9 cellular contexts compared by ENCODE assay signal in genomic region chr1:161885013-161885412, GRCh38.
DNase-seq lines count a peak whose midpoint lies in the region; ATAC-seq and TF ChIP-seq lines count a peak whose summit lies in the region.
"Had no signal": no experiment of that assay in that cellular context is flagged by ENCODE, and none has a peak within 500 bp of the region (broad histone marks: within the 10 kb centered on the region; RNA-seq: fewer than 3 reads in every experiment).

No MANE protein-coding gene starts in this region.

- peaks cover 19% of the 10 kb centered on the region for H3K36me3 Mint-ChIP-seq in activated CD8-positive, alpha-beta T cell treated with anti-CD3 and anti-CD28 coated beads for 36 hours (ENCODE audit: low read depth)

- intact Hi-C loops in sciatic nerve (cut with DNase I), result no loop called here
- intact Hi-C loops in activated CD8-positive, alpha-beta T cell treated with anti-CD3 and anti-CD28 coated beads for 36 hours (cut with micrococcal nuclease), result no loop called here

- no peak for TF ChIP-seq CTCF in activated CD8-positive, alpha-beta T cell treated with anti-CD3 and anti-CD28 coated beads for 36 hours (IDR thresholded peaks at IDR 0.05)

- no peaks in the 10 kb centered on the region for H3K27me3 Mint-ChIP-seq in activated CD8-positive, alpha-beta T cell treated with anti-CD3 and anti-CD28 coated beads for 36 hours

- H3K9me3 Mint-ChIP-seq in activated CD8-positive, alpha-beta T cell treated with anti-CD3 and anti-CD28 coated beads for 36 hours, result no peaks in the 10 kb centered on the region

- peak; percentile 81 for ATAC-seq in sciatic nerve
- ATAC-seq in HG03521 (IDR thresholded peaks at IDR 0.05; ENCODE audit: unreplicated experiment), result no peak
- no peak for ATAC-seq in activated CD8-positive, alpha-beta T cell treated with anti-CD3 and anti-CD28 coated beads for 36 hours
- ATAC-seq in GM21528 (IDR thresholded peaks at IDR 0.05; ENCODE audit: low FRiP score, unreplicated experiment), result no peak
- ATAC-seq: activated CD8-positive, alpha-beta T cell treated with anti-CD3 and anti-CD28 coated beads, Interleukin-2, amount 10 ng/mL, durations not matched to agents 7 days and 5 days had no signal

- H3K4me1 Mint-ChIP-seq in activated CD8-positive, alpha-beta T cell treated with anti-CD3 and anti-CD28 coated beads for 36 hours (ENCODE audit: low read depth), result no peaks in the 10 kb centered on the region

- DNase-seq in G401 (ENCODE audit: low spot score) (peak; percentile 2), NCI-H226 (peak; percentile 25), fibroblast of gingiva (ENCODE audit: low read depth) (peak; percentile 87), sciatic nerve (ENCODE audit: low spot score) (peak; percentile 56), mesenteric fat pad (ENCODE audit: low spot score) (no peak)
- DNase-seq in activated CD8-positive, alpha-beta T cell treated with anti-CD3 and anti-CD28 coated beads for 36 hours, result no peak
- DNase-seq: activated CD8-positive, alpha-beta T cell treated with anti-CD3 and anti-CD28 coated beads, Interleukin-2, amount 10 ng/mL, durations not matched to agents 7 days and 5 days had no signal

- POLR2A ChIA-PET in activated CD8-positive, alpha-beta T cell treated with anti-CD3 and anti-CD28 coated beads for 36 hours (lab: Charles Lee), result no interaction called here

- H3K4me3 Mint-ChIP-seq in activated CD8-positive, alpha-beta T cell treated with anti-CD3 and anti-CD28 coated beads for 36 hours, result no peak overlapping the region
- H3K4me3 Mint-ChIP-seq: activated CD8-positive, alpha-beta T cell treated with anti-CD3 and anti-CD28 coated beads, Interleukin-2, amount 10 ng/mL, durations not matched to agents 7 days and 5 days had no signal

- in situ Hi-C loops in G401 (cut with HindIII; ENCODE audit: low sequenced_read_pairs), result no loop called here

- H3K27ac Mint-ChIP-seq in activated CD8-positive, alpha-beta T cell treated with anti-CD3 and anti-CD28 coated beads for 36 hours, result no peak overlapping the region
- H3K27ac Mint-ChIP-seq: activated CD8-positive, alpha-beta T cell treated with anti-CD3 and anti-CD28 coated beads, Interleukin-2, amount 10 ng/mL, durations not matched to agents 7 days and 5 days had no signal

- CTCF ChIA-PET in activated CD8-positive, alpha-beta T cell treated with anti-CD3 and anti-CD28 coated beads for 36 hours (lab: Charles Lee), result interaction anchor here (0.9 to 1.3 kb wide), 3 partner anchors 17 to 123 kb away, joined by 3 to 4 read pairs (median 3); no protein-coding TSS in a partner anchor

Comparison
In these comparisons a context has a peak if more than half of its experiments do, and no peak if none do; other contexts are left out.
1. DNase-seq: peak in G401 (single experiment), NCI-H226 (single experiment), fibroblast of gingiva (single experiment) and sciatic nerve (single experiment); none in mesenteric fat pad (single experiment) and activated CD8-positive, alpha-beta T cell treated with anti-CD3 and anti-CD28 coated beads for 36 hours (single experiment).